In genomic region chr3:126703512-126704493, GRCh38 we compare ENCODE assay signal across 8 cellular contexts. TPM values are rescaled to one million over a fixed set of nuclear protein-coding genes. Genes with fewer than 3 reads are reported as not detected.
DNase-seq lines count a peak whose midpoint lies in the region; ATAC-seq and TF ChIP-seq lines count a peak whose summit lies in the region.

Gene CHCHD6, plus strand, starts transcription at chr3:126704240. Its CDS starts 73 bp downstream, at chr3:126704313.

- H3K4me3 ChIP-seq in GM12875 (ENCODE audit: low read depth, low read length) = peak within 1 kb of the TSS; percentile 72
- H3K4me3 ChIP-seq in adrenal gland = peak within 1 kb of the TSS; percentile 34 to 97 (median 55)
- H3K4me3 ChIP-seq in heart left ventricle = peak within 1 kb of the TSS; percentile 62 to 93 (median 80)

- H3K27me3 Mint-ChIP-seq in T-cell = peaks cover 18 to 33% of the 10 kb centered on the region in 2 donors
- H3K27me3 Mint-ChIP-seq in type B pancreatic cell = peaks cover 36% of the 10 kb centered on the region

- ATAC-seq in HG02840 (IDR thresholded peaks at IDR 0.05; ENCODE audit: low FRiP score, unreplicated experiment) (peak; percentile 88), T-cell (replicated peaks in 1 of 4) (peak; percentile 94 to 96 (median 96)), heart left ventricle (peak; percentile 98 to 100 (median 100))

- POLR2A ChIA-PET in T-cell (lab: Charles Lee) = no interaction called here

- 2 to 10% (median 6%) methylated on average over 11 to 69 of the region's 69 CpGs for WGBS in adrenal gland, 4 donors
- WGBS in heart left ventricle, 4 donors = 2 to 17% (median 4%) methylated on average over 14 to 69 of the region's 69 CpGs

- TF ChIP-seq CTCF in GM12875 (IDR thresholded peaks at IDR 0.05; ENCODE audit: borderline replicate concordance, insufficient read depth, low read depth, low read length) = peak; percentile 36; the same call in 1 of the 2 replicates
- TF ChIP-seq CTCF in adrenal gland (IDR thresholded peaks at IDR 0.05) = peak in 1 of 6 experiments; percentile 16
- peak in 3 of 12 donors; percentile 9 to 32 (median 25) for TF ChIP-seq CTCF in heart left ventricle (IDR thresholded peaks at IDR 0.05)
- peak; percentile 28 for TF ChIP-seq CTCF in type B pancreatic cell (conservative IDR thresholded peaks at IDR 0.05)

- H3K4me1 Mint-ChIP-seq in T-cell (peaks cover 20 to 24% (median 23%) of the 10 kb centered on the region in 3 donors), type B pancreatic cell (ENCODE audit: unreplicated experiment) (peaks cover 27% of the 10 kb centered on the region)

- peaks cover 6% of the 10 kb centered on the region for H3K36me3 Mint-ChIP-seq in T-cell
- H3K36me3 Mint-ChIP-seq in type B pancreatic cell = peaks cover 7% of the 10 kb centered on the region

- intact Hi-C loops in adrenal gland (cut with DNase I) = no loop called here
- intact Hi-C loops in heart left ventricle (cut with DNase I) = no loop called here

- H3K4me3 Mint-ChIP-seq in T-cell (peak within 1 kb of the TSS; percentile 95 to 98 (median 97)), type B pancreatic cell (peak within 1 kb of the TSS; percentile 98)

- H3K27me3 ChIP-seq in adrenal gland (no peaks in the 10 kb centered on the region), heart left ventricle (peaks cover 0 to 18% (median 0%) of the 10 kb centered on the region in 9 donors)

- CTCF ChIA-PET in T-cell (lab: Charles Lee) = interaction anchor here in 1 of 2 donors (0.7 kb wide), 1 partner anchor 844 kb away, joined by 3 read pairs; no protein-coding TSS in a partner anchor

- H3K9me3 Mint-ChIP-seq in T-cell (no peaks in the 10 kb centered on the region), type B pancreatic cell (peaks cover 6% of the 10 kb centered on the region)

- DNase-seq in NCI-H1436 (lab: John Stamatoyannopoulos, UW) = peak; percentile 98
- peak; percentile 73 to 97 (median 93) for DNase-seq in T-cell
- peak; percentile 95 to 98 (median 97) for DNase-seq in adrenal gland
- DNase-seq in heart left ventricle = peak; percentile 94 to 99 (median 96)
- peak; percentile 89 for DNase-seq in pons (ENCODE audit: low spot score)
- peak; percentile 95 for DNase-seq in type B pancreatic cell (ENCODE audit: extremely low spot score, unreplicated experiment)

- peaks cover 5 to 13% of the 10 kb centered on the region in 2 donors for H3K4me1 ChIP-seq in adrenal gland (replicated peaks in 1 of 2)
- peaks cover 0 to 24% (median 11%) of the 10 kb centered on the region in 12 donors for H3K4me1 ChIP-seq in heart left ventricle

- no peak within 1 kb of the TSS for H3K27ac ChIP-seq in adrenal gland
- peak within 1 kb of the TSS in 5 of 12 donors; percentile 35 to 70 (median 58) for H3K27ac ChIP-seq in heart left ventricle

- peak within 1 kb of the TSS; percentile 60 to 86 for H3K27ac Mint-ChIP-seq in T-cell
- H3K27ac Mint-ChIP-seq in type B pancreatic cell = peak within 1 kb of the TSS; percentile 72

- no peaks in the 10 kb centered on the region for H3K36me3 ChIP-seq in adrenal gland (replicated peaks in 1 of 2)
- no peaks in the 10 kb centered on the region for H3K36me3 ChIP-seq in heart left ventricle

- TF ChIP-seq POLR2A in adrenal gland (IDR thresholded peaks at IDR 0.05) = no peak
- no peak for TF ChIP-seq POLR2A in heart left ventricle (IDR thresholded peaks at IDR 0.05)

- H3K9me3 ChIP-seq in adrenal gland (replicated peaks in 1 of 3) (no peaks in the 10 kb centered on the region), heart left ventricle (peaks cover 0 to 6% (median 0%) of the 10 kb centered on the region in 12 donors)

RNA-seq across cellular contexts. Expression of gene CHCHD6, which starts in this region (rescaled TPM):
- total RNA-seq in T-cell (10 to 100 TPM in 2 of 5 donors, 1 to 10 TPM in 3; 8.8 to 12.3 (median 9.7) TPM), adrenal gland (10 to 100 TPM; 10.6 to 21.3 (median 17.5) TPM), heart left ventricle (10 to 100 TPM in 5 of 9 donors, 1 to 10 TPM in 4; 7.7 to 14.2 (median 10.7) TPM), type B pancreatic cell (ENCODE audit: low replicate concordance) (9.9 and 17.5 TPM in 2 replicates)
- polyA plus RNA-seq in adrenal gland (10 to 100 TPM; 14.9 to 20.0 (median 17.8) TPM), heart left ventricle (10 to 100 TPM; 11.6 to 29.3 TPM)
